In the genomic region with DNA sequence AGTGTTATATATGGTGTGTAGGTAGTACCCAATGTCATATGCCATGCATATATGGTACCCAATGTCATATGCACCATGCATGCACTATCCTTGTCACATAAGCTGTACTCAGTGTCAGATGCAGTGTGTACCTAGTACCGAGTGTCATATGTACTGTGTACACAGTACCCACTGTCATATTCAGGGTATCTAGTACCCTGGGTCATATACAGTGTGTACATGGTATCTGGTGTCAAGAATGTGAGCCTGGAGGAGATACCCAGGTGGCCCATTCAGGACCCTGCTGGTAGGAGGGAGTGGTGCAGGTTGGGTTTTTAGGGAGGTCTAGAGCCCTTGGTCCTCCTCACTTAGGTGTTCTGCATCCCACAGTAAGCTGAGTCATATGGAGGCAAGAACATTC, we compare ENCODE assay signal across 8 cellular contexts. TPM values are rescaled to one million over a fixed set of nuclear protein-coding genes. Genes with fewer than 3 reads are reported as not detected.
DNase-seq lines count a peak whose midpoint lies in the region; ATAC-seq lines count a peak whose summit lies in the region.

No MANE protein-coding gene starts in this region.

- peak overlapping the region; percentile 90 for H3K4me3 ChIP-seq in rectal smooth muscle tissue (ENCODE audit: low read length)

- H3K36me3 ChIP-seq in rectal smooth muscle tissue (ENCODE audit: control insufficient read depth, insufficient read depth, low read length): no peaks in the 10 kb centered on the region

- DNase-seq in activated gamma-delta T cell treated with Interleukin-2 at 50 U/mL for 16 hours (peak; percentile 36), activated gamma-delta T cell (lab: John Stamatoyannopoulos, UW) (no peak), SIG-M5 treated with dmso at 0.1 percent for 504 hours (lab: John Stamatoyannopoulos, UW; ENCODE audit: unreplicated experiment) (no peak)
- peak; percentile 72 for DNase-seq in activated CD4-positive, alpha-beta T cell treated with anti-CD3 and anti-CD28 coated beads for 36 hours
- DNase-seq in effector memory CD8-positive, alpha-beta T cell: peak; percentile 27 to 43 (median 30)

- ATAC-seq in activated CD4-positive, alpha-beta T cell treated with anti-CD3 and anti-CD28 coated beads for 36 hours: peak; percentile 54
- peak; percentile 31 for ATAC-seq in effector memory CD8-positive, alpha-beta T cell (replicated peaks)
- no peak for ATAC-seq in HG03039 (IDR thresholded peaks at IDR 0.05; ENCODE audit: unreplicated experiment)

- no peaks in the 10 kb centered on the region for H3K27me3 Mint-ChIP-seq in IgD-negative memory B cell
- H3K27me3 Mint-ChIP-seq in activated CD4-positive, alpha-beta T cell treated with anti-CD3 and anti-CD28 coated beads for 36 hours: no peaks in the 10 kb centered on the region
- no peaks in the 10 kb centered on the region for H3K27me3 Mint-ChIP-seq in effector memory CD8-positive, alpha-beta T cell

- intact Hi-C loops in activated CD4-positive, alpha-beta T cell treated with anti-CD3 and anti-CD28 coated beads for 36 hours (cut with DNase I, micrococcal nuclease): no loop called here

- H3K27ac ChIP-seq in rectal smooth muscle tissue (ENCODE audit: low read depth, low read length): no peak overlapping the region

- no peak overlapping the region for H3K9ac ChIP-seq in rectal smooth muscle tissue (ENCODE audit: low read length)

- H3K27ac Mint-ChIP-seq in IgD-negative memory B cell: peak overlapping the region in 2 of 3 donors; percentile 60 to 96
- no peak overlapping the region for H3K27ac Mint-ChIP-seq in activated CD4-positive, alpha-beta T cell treated with anti-CD3 and anti-CD28 coated beads for 36 hours
- H3K27ac Mint-ChIP-seq in effector memory CD8-positive, alpha-beta T cell: peak overlapping the region in 1 of 2 donors; percentile 91

- H3K4me1 Mint-ChIP-seq in IgD-negative memory B cell: peaks cover 23 to 28% (median 25%) of the 10 kb centered on the region in 3 donors
- peaks cover 50% of the 10 kb centered on the region for H3K4me1 Mint-ChIP-seq in activated CD4-positive, alpha-beta T cell treated with anti-CD3 and anti-CD28 coated beads for 36 hours
- H3K4me1 Mint-ChIP-seq in effector memory CD8-positive, alpha-beta T cell (ENCODE audit: low read depth in 2 of 2): peaks cover 23 to 39% of the 10 kb centered on the region in 2 donors

- peak overlapping the region in 3 of 4 donors; percentile 32 to 98 (median 84) for H3K4me3 Mint-ChIP-seq in IgD-negative memory B cell
- peak overlapping the region; percentile 84 for H3K4me3 Mint-ChIP-seq in activated CD4-positive, alpha-beta T cell treated with anti-CD3 and anti-CD28 coated beads for 36 hours
- peak overlapping the region; percentile 85 to 87 for H3K4me3 Mint-ChIP-seq in effector memory CD8-positive, alpha-beta T cell

- H3K27me3 ChIP-seq in rectal smooth muscle tissue (ENCODE audit: control insufficient read depth, insufficient read depth, low read length): no peaks in the 10 kb centered on the region

- no peaks in the 10 kb centered on the region for H3K9me3 Mint-ChIP-seq in IgD-negative memory B cell
- H3K9me3 Mint-ChIP-seq in activated CD4-positive, alpha-beta T cell treated with anti-CD3 and anti-CD28 coated beads for 36 hours (ENCODE audit: low read depth): no peaks in the 10 kb centered on the region
- no peaks in the 10 kb centered on the region for H3K9me3 Mint-ChIP-seq in effector memory CD8-positive, alpha-beta T cell

- peaks cover 16% of the 10 kb centered on the region for H3K4me1 ChIP-seq in rectal smooth muscle tissue (ENCODE audit: control insufficient read depth, insufficient read depth, low read length)

- no peaks in the 10 kb centered on the region for H3K36me3 Mint-ChIP-seq in IgD-negative memory B cell
- peaks cover 5% of the 10 kb centered on the region for H3K36me3 Mint-ChIP-seq in activated CD4-positive, alpha-beta T cell treated with anti-CD3 and anti-CD28 coated beads for 36 hours (ENCODE audit: low read depth)
- H3K36me3 Mint-ChIP-seq in effector memory CD8-positive, alpha-beta T cell (ENCODE audit: insufficient read depth): peaks cover 16% of the 10 kb centered on the region

- CTCF ChIA-PET in activated CD4-positive, alpha-beta T cell treated with anti-CD3 and anti-CD28 coated beads for 36 hours (lab: Charles Lee): interaction anchor here (0.7 to 1.1 kb wide), 2 partner anchors 31 to 147 kb away, joined by 3 read pairs; no protein-coding TSS in a partner anchor

- POLR2A ChIA-PET in activated CD4-positive, alpha-beta T cell treated with anti-CD3 and anti-CD28 coated beads for 36 hours (lab: Charles Lee): no interaction called here

RNA-seq across cellular contexts. Expression of gene ZMYND11, which starts 1.8 kb away (rescaled TPM):
- 26.6 TPM for polyA plus RNA-seq in IgD-negative memory B cell
- 10 to 100 TPM; 13.2 to 16.9 TPM for total RNA-seq in activated CD4-positive, alpha-beta T cell treated with anti-CD3 and anti-CD28 coated beads for 36 hours

Comparison
In these comparisons a context has a peak if more than half of its experiments do, and no peak if none do; other contexts are left out.
1. DNase-seq: peak in activated gamma-delta T cell treated with Interleukin-2 at 50 U/mL for 16 hours (single experiment), activated CD4-positive, alpha-beta T cell treated with anti-CD3 and anti-CD28 coated beads for 36 hours (single experiment) and effector memory CD8-positive, alpha-beta T cell (3 of 3); none in activated gamma-delta T cell (single experiment) and SIG-M5 treated with dmso at 0.1 percent for 504 hours (single experiment).
2. Peak in every context shown above with its lines, with median percentiles within 50 percentile points of each other: H3K4me3 Mint-ChIP-seq.